Comparison of ENCODE assay signal across 8 cellular contexts in genomic region chr10:112532053-112532658, GRCh38.
A peak's percentile ranks its signal among the peaks of the same experiment; 100 is the strongest.
DNase-seq lines count a peak whose midpoint lies in the region; ATAC-seq and TF ChIP-seq lines count a peak whose summit lies in the region.

No MANE protein-coding gene starts in this region.

- H3K4me1 ChIP-seq in HCT116 (ENCODE audit: control insufficient read depth in 1 of 2, insufficient read depth in 2 of 2, low read length in 2 of 2) (peaks cover 92 to 99% of the 10 kb centered on the region in 2 experiments), hepatocyte (ENCODE audit: insufficient read depth) (peaks cover 5% of the 10 kb centered on the region), transverse colon (peaks cover 0 to 37% (median 5%) of the 10 kb centered on the region in 4 donors), sigmoid colon (peaks cover 0 to 10% (median 1%) of the 10 kb centered on the region in 4 donors)

- DNase-seq in HCT116 (ENCODE audit: low read depth, low spot score), result no peak
- DNase-seq in NAMALWA (ENCODE audit: low spot score), result peak; percentile 51
- no peak for DNase-seq in hepatocyte (ENCODE audit: low spot score)
- no peak for DNase-seq in transverse colon
- no peak for DNase-seq in sigmoid colon
- no peak for DNase-seq in activated CD8-positive, alpha-beta memory T cell treated with anti-CD3 and anti-CD28 coated beads for 24 hours
- no peak for DNase-seq in GF-D8 (lab: John Stamatoyannopoulos, UW)

- in situ Hi-C loops in transverse colon (cut with MboI; ENCODE audit: low pct_ligation_motif_present in 1 of 4, low pct_unique_long_range_greater_than_20kb in 1 of 4, low sequenced_read_pairs in 3 of 4), result no loop called here

- POLR2A ChIA-PET in HCT116 (lab: Charles Lee), result interaction anchor here (1.3 to 4.0 kb wide), 6 partner anchors 9 to 60 kb away, joined by 3 to 49 read pairs (median 5); no protein-coding TSS in a partner anchor

- TF ChIP-seq CTCF in HCT116 (IDR thresholded peaks at IDR 0.05 in 2 of 3, conservative IDR thresholded peaks at IDR 0.05 in 1 of 3; ENCODE audit: borderline replicate concordance in 1 of 3, insufficient read depth in 1 of 3, low read depth in 2 of 3, low read length in 2 of 3) (no peak), hepatocyte (IDR thresholded peaks at IDR 0.05; ENCODE audit: poor library complexity) (no peak), transverse colon (IDR thresholded peaks at IDR 0.05) (no peak), sigmoid colon (IDR thresholded peaks at IDR 0.05) (no peak)

- WGBS in hepatocyte (ENCODE audit: low lambda C conversion rate, missing lambda C conversion rate), result 64% methylated on average over 6 of the region's 6 CpGs
- 48 to 51% methylated on average over 6 of the region's 6 CpGs for WGBS in transverse colon (ENCODE audit: low coverage in 1 of 2), 2 donors
- 44 to 50% methylated on average over 6 of the region's 6 CpGs for WGBS in sigmoid colon, 2 donors

- TF ChIP-seq EP300 in transverse colon (IDR thresholded peaks at IDR 0.05; ENCODE audit: low read depth) (no peak), sigmoid colon (IDR thresholded peaks at IDR 0.05) (no peak)

- H3K9ac ChIP-seq in HCT116 (ENCODE audit: low read length), result peak overlapping the region; percentile 78

- H3K27ac ChIP-seq in HCT116 (ENCODE audit: low read depth, low read length) (peak overlapping the region; percentile 90), hepatocyte (no peak overlapping the region), transverse colon (peak overlapping the region in 1 of 4 donors; percentile 23), sigmoid colon (peak overlapping the region in 2 of 4 donors; percentile 0 to 26)

- H3K36me3 ChIP-seq in HCT116 (ENCODE audit: control insufficient read depth in 1 of 2, insufficient read depth in 2 of 2, low read length in 2 of 2) (no peaks in the 10 kb centered on the region), hepatocyte (replicated peaks; ENCODE audit: insufficient read depth, low read depth) (no peaks in the 10 kb centered on the region), transverse colon (no peaks in the 10 kb centered on the region), sigmoid colon (peaks cover 0 to 6% (median 0%) of the 10 kb centered on the region in 4 donors)

- H3K27me3 ChIP-seq in HCT116 (ENCODE audit: insufficient read depth, low read length) (no peaks in the 10 kb centered on the region), hepatocyte (no peaks in the 10 kb centered on the region), transverse colon (no peaks in the 10 kb centered on the region), sigmoid colon (no peaks in the 10 kb centered on the region)

- CTCF ChIA-PET in HCT116 (lab: Charles Lee), result interaction anchor here (1.1 to 3.0 kb wide), 4 partner anchors 12 to 853 kb away, joined by 3 to 12 read pairs (median 4); no protein-coding TSS in a partner anchor

- H3K9me2 ChIP-seq in HCT116 (ENCODE audit: insufficient read depth), result no peaks in the 10 kb centered on the region
- no peaks in the 10 kb centered on the region for H3K9me2 ChIP-seq in hepatocyte (replicated peaks; ENCODE audit: insufficient read depth)

- TF ChIP-seq POLR2A in HCT116 (IDR thresholded peaks at IDR 0.05; ENCODE audit: borderline replicate concordance, extremely low read depth, insufficient read depth, insufficient read length), result peak; percentile 3
- TF ChIP-seq POLR2A in transverse colon (IDR thresholded peaks at IDR 0.05), result no peak
- TF ChIP-seq POLR2A in sigmoid colon (IDR thresholded peaks at IDR 0.05), result no peak

- TF ChIP-seq RAD21 in HCT116 (IDR thresholded peaks at IDR 0.05; ENCODE audit: low read depth), result no peak

- intact Hi-C loops in HCT116 (cut with micrococcal nuclease), result no loop called here
- intact Hi-C loops in transverse colon (cut with DNase I; ENCODE audit: low total_unique reads), result no loop called here
- intact Hi-C loops in sigmoid colon (cut with DNase I), result no loop called here

- H3K9me3 ChIP-seq in HCT116 (ENCODE audit: control insufficient read depth in 1 of 2, insufficient read depth in 1 of 2, low read depth in 1 of 2, low read length in 2 of 2) (no peaks in the 10 kb centered on the region), hepatocyte (ENCODE audit: low read depth) (no peaks in the 10 kb centered on the region), transverse colon (no peaks in the 10 kb centered on the region), sigmoid colon (no peaks in the 10 kb centered on the region)

- H3K79me2 ChIP-seq in HCT116 (ENCODE audit: insufficient read depth, low read length) (peaks cover 88% of the 10 kb centered on the region), hepatocyte (no peaks in the 10 kb centered on the region)

- BruUV-seq in HCT116 (replicated peaks; lab: Mats Ljungman, UMichigan), result TSS peak; percentile 14

- H4K20me1 ChIP-seq in HCT116 (ENCODE audit: insufficient read depth), result no peaks in the 10 kb centered on the region
- H4K20me1 ChIP-seq in hepatocyte (ENCODE audit: insufficient read depth, poor library complexity, severe bottlenecking), result no peaks in the 10 kb centered on the region

- H2AFZ ChIP-seq in HCT116 (ENCODE audit: low read depth, low read length, poor library complexity, severe bottlenecking), result no peak overlapping the region
- H2AFZ ChIP-seq in hepatocyte, result no peak overlapping the region

- H3K4me3 ChIP-seq in HCT116 (replicated peaks in 1 of 2; ENCODE audit: low read depth in 1 of 2, low read length in 2 of 2) (peak overlapping the region; percentile 24 to 52), hepatocyte (no peak overlapping the region), transverse colon (peak overlapping the region in 2 of 4 donors; percentile 3 to 9), sigmoid colon (peak overlapping the region in 2 of 4 donors; percentile 4 to 26)

- ATAC-seq in GM18519 (IDR thresholded peaks at IDR 0.05; ENCODE audit: low FRiP score, unreplicated experiment) (peak; percentile 99), HCT116 (no peak)

- H3K4me2 ChIP-seq in HCT116 (ENCODE audit: low read length), result peak overlapping the region; percentile 76
- H3K4me2 ChIP-seq in hepatocyte, result peak overlapping the region; percentile 26

- RAD21 ChIA-PET in HCT116 (lab: Charles Lee; ENCODE audit: low non-redundant PET in 1 of 2, low total read pairs in 2 of 2, uncharacterized antibody in 2 of 2, unreplicated experiment in 2 of 2), result no interaction called here

TF ChIP-seq in HCT116, 20 proteins besides CTCF, POLR2A, EP300 and RAD21:
- TF ChIP-seq POLR2AphosphoS5 (IDR thresholded peaks at IDR 0.05; ENCODE audit: low read depth, low read length) (0 out of 2 replicates have a peak, but pooled peaks have one; percentile 29), FOSL1 (IDR thresholded peaks at IDR 0.05; ENCODE audit: low read depth) (0 out of 2 replicates have a peak, but pooled peaks have one; percentile 2), REST (IDR thresholded peaks at IDR 0.05; ENCODE audit: low read depth) (no peak), JUND (IDR thresholded peaks at IDR 0.05) (peak; percentile 35; the same call in 1 of the 2 replicates), SP1 (IDR thresholded peaks at IDR 0.05; ENCODE audit: low read depth) (peak; percentile 10; the same call in 1 of the 2 replicates), ATF3 (IDR thresholded peaks at IDR 0.05) (no peak), TCF7L2 (IDR thresholded peaks at IDR 0.05; ENCODE audit: borderline replicate concordance, extremely low read depth, insufficient read depth, insufficient read length) (no peak), MAX (IDR thresholded peaks at IDR 0.05) (peak; percentile 38), CEBPB (IDR thresholded peaks at IDR 0.05; ENCODE audit: low read depth) (peak; percentile 72; the same call in 1 of the 2 replicates), CBX3 (IDR thresholded peaks at IDR 0.05; ENCODE audit: low read depth) (no peak)
